In genomic region chr3:114624047-114624445, GRCh38 we compare ENCODE assay signal across 9 cellular contexts.
DNase-seq lines count a peak whose midpoint lies in the region; ATAC-seq and TF ChIP-seq lines count a peak whose summit lies in the region.
"Had no signal": no experiment of that assay in that cellular context is flagged by ENCODE, and none has a peak within 500 bp of the region (broad histone marks: within the 10 kb centered on the region; RNA-seq: fewer than 3 reads in every experiment).

No MANE protein-coding gene starts in this region.

- no peak for TF ChIP-seq CTCF in GM23338 (conservative IDR thresholded peaks at IDR 0.05; ENCODE audit: low read depth in 2 of 2)
- no peak for TF ChIP-seq CTCF in RWPE1 (conservative IDR thresholded peaks at IDR 0.05; ENCODE audit: low read depth)
- no peak for TF ChIP-seq CTCF in foreskin keratinocyte (conservative IDR thresholded peaks at IDR 0.05)

- ATAC-seq in GM23338 (no peak), left colon (no peak), HG03432 (IDR thresholded peaks at IDR 0.05; ENCODE audit: unreplicated experiment) (no peak), HG03460 (IDR thresholded peaks at IDR 0.05; ENCODE audit: unreplicated experiment) (no peak), foreskin keratinocyte (no peak)
- peak in 1 of 2 donors; percentile 14 for ATAC-seq in stimulated activated naive B cell treated with anti-CD40 and anti-IgM and Interleukin-4, amounts not matched to agents 10 μg/mL and 1 μg/mL and 100 μg/mL, for 72 hours (replicated peaks)

- no peak overlapping the region for H3K27ac Mint-ChIP-seq in GM23338
- peak overlapping the region; percentile 47 for H3K27ac Mint-ChIP-seq in stimulated activated naive B cell treated with anti-CD40 and anti-IgM and Interleukin-4, amounts not matched to agents 10 μg/mL and 1 μg/mL and 100 μg/mL, for 72 hours
- H3K27ac Mint-ChIP-seq: activated naive CD4-positive, alpha-beta T cell treated with anti-CD3 and anti-CD28 coated beads, Interleukin-2, amount 50 U/mL, for 24 hours had no signal

- H3K4me1 ChIP-seq in GM23338 (ENCODE audit: insufficient read depth) (peaks cover 4% of the 10 kb centered on the region; the same call in 1 of the 2 replicates), foreskin keratinocyte (no peaks in the 10 kb centered on the region)

- no peak overlapping the region for H3K4me3 ChIP-seq in GM23338

- no peaks in the 10 kb centered on the region for H3K36me3 ChIP-seq in GM23338 (ENCODE audit: insufficient read depth)

- H3K36me3 Mint-ChIP-seq in GM23338 (ENCODE audit: low read depth), result no peaks in the 10 kb centered on the region
- H3K36me3 Mint-ChIP-seq in stimulated activated naive B cell treated with anti-CD40 and anti-IgM and Interleukin-4, amounts not matched to agents 10 μg/mL and 1 μg/mL and 100 μg/mL, for 72 hours, result peaks cover 11% of the 10 kb centered on the region in 2 donors

- no peaks in the 10 kb centered on the region for H3K79me2 ChIP-seq in GM23338 (replicated peaks; ENCODE audit: insufficient read depth)

- DNase-seq in GM23338 (ENCODE audit: low spot score), result no peak
- peak in 28 of 61 donors; percentile 1 to 46 (median 13) for DNase-seq in caudate nucleus (lab: John Stamatoyannopoulos, UW)
- DNase-seq in left colon, result peak; percentile 6 to 58
- no peak for DNase-seq in stimulated activated naive B cell treated with anti-CD40 and anti-IgM and Interleukin-4, amounts not matched to agents 10 μg/mL and 1 μg/mL and 100 μg/mL, for 72 hours
- DNase-seq in RWPE1 (ENCODE audit: low spot score), result no peak
- no peak for DNase-seq in foreskin keratinocyte

- intact Hi-C loops in left colon (cut with DNase I, micrococcal nuclease), result no loop called here

- no peak overlapping the region for H3K4me2 ChIP-seq in GM23338

- H3K4me3 Mint-ChIP-seq in GM23338, result no peak overlapping the region
- peak overlapping the region in 1 of 2 donors; percentile 34 for H3K4me3 Mint-ChIP-seq in stimulated activated naive B cell treated with anti-CD40 and anti-IgM and Interleukin-4, amounts not matched to agents 10 μg/mL and 1 μg/mL and 100 μg/mL, for 72 hours
- H3K4me3 Mint-ChIP-seq: activated naive CD4-positive, alpha-beta T cell treated with anti-CD3 and anti-CD28 coated beads, Interleukin-2, amount 50 U/mL, for 24 hours had no signal

- H3K27ac ChIP-seq in GM23338 (ENCODE audit: low read depth) (no peak overlapping the region), caudate nucleus (ENCODE audit: low read depth, low read length) (peak overlapping the region; percentile 98), RWPE1 (no peak overlapping the region), foreskin keratinocyte (no peak overlapping the region)

- no peaks in the 10 kb centered on the region for H3K9me2 ChIP-seq in GM23338 (ENCODE audit: insufficient read depth)

- peak overlapping the region; percentile 84 for H2AFZ ChIP-seq in GM23338

- CTCF ChIA-PET in RWPE1 (lab: Yijun Ruan, JAX), result no interaction called here

- no peaks in the 10 kb centered on the region for H3F3A ChIP-seq in GM23338 (replicated peaks; ENCODE audit: low read depth)

- no peaks in the 10 kb centered on the region for H3K27me3 Mint-ChIP-seq in GM23338 (ENCODE audit: insufficient read depth, low read depth, poor library complexity)
- H3K27me3 Mint-ChIP-seq in stimulated activated naive B cell treated with anti-CD40 and anti-IgM and Interleukin-4, amounts not matched to agents 10 μg/mL and 1 μg/mL and 100 μg/mL, for 72 hours, result no peaks in the 10 kb centered on the region
- H3K27me3 Mint-ChIP-seq: activated naive CD4-positive, alpha-beta T cell treated with anti-CD3 and anti-CD28 coated beads, Interleukin-2, amount 50 U/mL, for 24 hours had no signal

- H3K4me1 Mint-ChIP-seq in GM23338, result peaks cover 20% of the 10 kb centered on the region
- peaks cover 24 to 27% of the 10 kb centered on the region in 2 donors for H3K4me1 Mint-ChIP-seq in stimulated activated naive B cell treated with anti-CD40 and anti-IgM and Interleukin-4, amounts not matched to agents 10 μg/mL and 1 μg/mL and 100 μg/mL, for 72 hours

- H3K27me3 ChIP-seq in GM23338 (ENCODE audit: insufficient read depth) (no peaks in the 10 kb centered on the region), foreskin keratinocyte (no peaks in the 10 kb centered on the region)

- no peaks in the 10 kb centered on the region for H3K9me3 Mint-ChIP-seq in GM23338
- no peaks in the 10 kb centered on the region for H3K9me3 Mint-ChIP-seq in stimulated activated naive B cell treated with anti-CD40 and anti-IgM and Interleukin-4, amounts not matched to agents 10 μg/mL and 1 μg/mL and 100 μg/mL, for 72 hours
- H3K9me3 Mint-ChIP-seq: activated naive CD4-positive, alpha-beta T cell treated with anti-CD3 and anti-CD28 coated beads, Interleukin-2, amount 50 U/mL, for 24 hours had no signal

- no peaks in the 10 kb centered on the region for H4K20me1 ChIP-seq in GM23338 (replicated peaks; ENCODE audit: insufficient read depth)

- POLR2A ChIA-PET in RWPE1 (lab: Yijun Ruan, JAX; ENCODE audit: low non-redundant PET), result no interaction called here

TF ChIP-seq in GM23338, 12 proteins besides CTCF, POLR2A, EP300 and RAD21:
- TF ChIP-seq ZNF114 (CRISPR knock-in tag; IDR thresholded peaks at IDR 0.05) (no peak), POLR2AphosphoS5 (IDR thresholded peaks at IDR 0.05; ENCODE audit: low read depth) (no peak), JUNB (IDR thresholded peaks at IDR 0.05; ENCODE audit: unreplicated experiment) (no peak), EZH2 (IDR thresholded peaks at IDR 0.05; ENCODE audit: low read depth, unreplicated experiment) (no peak), CREB1 (CRISPR knock-in tag; IDR thresholded peaks at IDR 0.05; ENCODE audit: low read depth) (no peak)

Comparison
In these comparisons a context has a peak if more than half of its experiments do, and no peak if none do; other contexts are left out.
1. DNase-seq: peak in left colon (2 of 2); none in GM23338 (single experiment), stimulated activated naive B cell treated with anti-CD40 and anti-IgM and Interleukin-4, amounts not matched to agents 10 μg/mL and 1 μg/mL and 100 μg/mL, for 72 hours (single experiment), RWPE1 (single experiment) and foreskin keratinocyte (0 of 2).